Comparison of ENCODE assay signal across 8 cellular contexts in genomic region chr11:68843052-68843561, GRCh38. TPM values are rescaled to one million over a fixed set of nuclear protein-coding genes. Genes with fewer than 3 reads are reported as not detected.
A peak's percentile ranks its signal among the peaks of the same experiment; 100 is the strongest.
DNase-seq lines count a peak whose midpoint lies in the region; ATAC-seq, FAIRE-seq and TF ChIP-seq lines count a peak whose summit lies in the region.

No MANE protein-coding gene starts in this region.

- peak overlapping the region; percentile 47 for H3K4me3 ChIP-seq in GM12864 (ENCODE audit: low read depth, low read length)
- H3K4me3 ChIP-seq in K562: no peak overlapping the region
- peak overlapping the region; percentile 79 to 81 for H3K4me3 ChIP-seq in mucosa of rectum (ENCODE audit: low read length in 2 of 2)
- H3K4me3 ChIP-seq in HAP-1: no peak overlapping the region; the same call in 1 of the 2 replicates

- CTCF ChIA-PET in K562 (lab: Yijun Ruan, JAX; ENCODE audit: low intra/inter-chr PET ratio): no interaction called here

- TF ChIP-seq EP300 in K562 (IDR thresholded peaks at IDR 0.05; ENCODE audit: low read length): no peak

- H3K4me2 ChIP-seq in K562 (ENCODE audit: insufficient read depth, low read length): no peak overlapping the region

- no peak for TF ChIP-seq RAD21 in K562 (CRISPR knock-in tag; conservative IDR thresholded peaks at IDR 0.05 in 1 of 2, IDR thresholded peaks at IDR 0.05 in 1 of 2)

- H3K36me3 ChIP-seq in K562 (ENCODE audit: control insufficient read depth, insufficient read depth, low read length) (no peaks in the 10 kb centered on the region), mucosa of rectum (ENCODE audit: control insufficient read depth in 2 of 2, insufficient read depth in 2 of 2, low read length in 2 of 2) (no peaks in the 10 kb centered on the region), HAP-1 (replicated peaks) (no peaks in the 10 kb centered on the region)

- H3K27ac ChIP-seq in K562 (ENCODE audit: extremely low read depth, low read depth, low read length) (no peak overlapping the region), mucosa of rectum (ENCODE audit: low read depth in 2 of 2, low read length in 2 of 2) (peak overlapping the region; percentile 78 to 80)

- FAIRE-seq in K562 (lab: Jason Lieb, UNC): no peak

- peaks cover 14% of the 10 kb centered on the region for H3K79me2 ChIP-seq in K562 (ENCODE audit: control insufficient read depth, insufficient read depth, low read length)

- intact Hi-C loops in K562 (cut with micrococcal nuclease): no loop called here

- no peaks in the 10 kb centered on the region for H3K9me1 ChIP-seq in K562 (ENCODE audit: control insufficient read depth, insufficient read depth, low read length)

- ATAC-seq in K562: no peak
- ATAC-seq in HG02610 (IDR thresholded peaks at IDR 0.05; ENCODE audit: unreplicated experiment): no peak

- POLR2A ChIA-PET in K562 (lab: Yijun Ruan, JAX): no interaction called here

- no peak for TF ChIP-seq POLR2A in K562 (conservative IDR thresholded peaks at IDR 0.05)

- 83% methylated on average over 18 of the region's 23 CpGs for WGBS in K562 (ENCODE audit: insufficient coverage, low coverage, missing lambda C conversion rate)

- no TSS peak for BruUV-seq in K562 (replicated peaks; lab: Mats Ljungman, UMichigan)

- H2AFZ ChIP-seq in K562 (ENCODE audit: low read depth, low read length): no peak overlapping the region

- H3K27me3 ChIP-seq in K562 (ENCODE audit: control insufficient read depth in 2 of 2, insufficient read depth in 2 of 2, low read length in 2 of 2) (peaks cover 0 to 4% of the 10 kb centered on the region in 2 experiments; a peak in 2 of 5 replicates), mucosa of rectum (ENCODE audit: control insufficient read depth in 2 of 2, insufficient read depth in 2 of 2, low read length in 2 of 2) (no peaks in the 10 kb centered on the region), HAP-1 (ENCODE audit: low read depth) (no peaks in the 10 kb centered on the region)

- in situ Hi-C loops in K562 (cut with MboI) (loop anchor here (25.0 kb wide), 1 partner anchor 819 kb away; no protein-coding TSS in a partner anchor), HAP-1 (cut with MboI; ENCODE audit: low sequenced_read_pairs) (no loop called here)

- H3K9me3 ChIP-seq in K562 (replicated peaks; ENCODE audit: control insufficient read depth, insufficient read depth, low read depth, low read length) (no peaks in the 10 kb centered on the region), mucosa of rectum (ENCODE audit: control insufficient read depth in 2 of 2, low read length in 2 of 2) (no peaks in the 10 kb centered on the region), HAP-1 (no peaks in the 10 kb centered on the region)

- TF ChIP-seq CTCF in GM12864 (IDR thresholded peaks at IDR 0.05; ENCODE audit: low read depth, low read length, missing control alignments) (no peak), K562 (IDR thresholded peaks at IDR 0.05 in 2 of 3, conservative IDR thresholded peaks at IDR 0.05 in 1 of 3; ENCODE audit: insufficient read depth in 2 of 3, low read depth in 1 of 3, low read length in 3 of 3) (no peak)

- no peaks in the 10 kb centered on the region for H4K20me1 ChIP-seq in K562 (replicated peaks; ENCODE audit: control insufficient read depth, insufficient read depth, low read length)

- H3K9ac ChIP-seq in K562 (ENCODE audit: insufficient read depth in 1 of 2, low read depth in 2 of 2, low read length in 2 of 2) (no peak overlapping the region), mucosa of rectum (ENCODE audit: low read depth in 1 of 2, low read length in 2 of 2) (peak overlapping the region; percentile 47 to 67)

- H3K4me1 ChIP-seq in K562 (replicated peaks in 1 of 2; ENCODE audit: control insufficient read depth in 2 of 2, insufficient read depth in 2 of 2, low read length in 2 of 2) (peaks cover 15 to 46% of the 10 kb centered on the region in 2 experiments; a peak in 4 of 5 replicates), mucosa of rectum (ENCODE audit: control insufficient read depth in 2 of 2, insufficient read depth in 2 of 2, low read length in 2 of 2) (peaks cover 37% of the 10 kb centered on the region in 2 donors), HAP-1 (peaks cover 32% of the 10 kb centered on the region)

- DNase-seq in GM12864 (ENCODE audit: low read depth) (no peak), RPMI8226 (peak; percentile 86), K562 (ENCODE audit: extremely low read depth in 1 of 4, low spot score in 3 of 4) (no peak), NCI-H1048 (lab: John Stamatoyannopoulos, UW) (no peak), NCI-H187 (lab: John Stamatoyannopoulos, UW) (no peak), HAP-1 (ENCODE audit: low spot score in 2 of 2) (no peak)

TF ChIP-seq in K562, 482 proteins besides CTCF, POLR2A, EP300 and RAD21:
- TF ChIP-seq SRSF9 (IDR thresholded peaks at IDR 0.05; ENCODE audit: borderline replicate concordance, low read depth, low read length) (no peak), ZKSCAN8 (CRISPR knock-in tag; IDR thresholded peaks at IDR 0.05) (peak; percentile 62; the same call in 1 of the 2 replicates)

RNA-seq across cellular contexts. Expression of gene CPT1A, which starts 1.4 kb away (rescaled TPM):
- 27.6 and 42.4 TPM in 2 replicates for total RNA-seq in K562 (2011; cell fraction: chromatin; rRNA removed; ENCODE audit: low replicate concordance)
- total RNA-seq in K562 (2011; cell fraction: nucleolus; rRNA removed): 32.0 and 35.1 TPM in 2 replicates
- total RNA-seq in K562 (2011; cell fraction: nucleoplasm; rRNA removed): 40.3 and 44.9 TPM in 2 replicates
- total RNA-seq in K562 (2014; rRNA removed) (12.1 and 12.3 TPM in 2 replicates), K562 (2014; rRNA removed; fragmentation: Illumina TruSeq; extraction: Trizol) (12.3 and 13.0 TPM in 2 replicates), K562 (2015; rRNA removed; fragmentation: Illumina TruSeq; extraction: Trizol) (15.7 and 16.1 TPM in 2 replicates), K562 (2021) (29.1 and 30.9 TPM in 2 replicates)
- polyA plus RNA-seq in K562 (2011; rRNA removed) (3.6 and 4.8 TPM in 2 replicates), K562 (2014; fragmentation: Illumina TruSeq; extraction: Trizol) (17.9 and 19.0 TPM in 2 replicates), K562 (2014; fragmentation: Nextera tagmentation; extraction: Ambion mirVana) (1 to 10 TPM; 2.6 to 3.0 TPM), K562 (2014; rRNA removed) (9.6 and 10.6 TPM in 2 replicates)
- polyA plus RNA-seq in K562 (2011; cell fraction: cytosol; rRNA removed): 4.1 and 5.2 TPM in 2 replicates
- polyA plus RNA-seq in K562 (2011; cell fraction: nucleus; rRNA removed): 7.6 and 13.2 TPM in 2 replicates
- 16.6 and 17.9 TPM in 2 replicates for polyA plus RNA-seq in K562 (2012)
- polyA minus RNA-seq in K562 (2011; rRNA and poly(A)+ RNA removed): 8.5 and 13.9 TPM in 2 replicates
- polyA minus RNA-seq in K562 (2011; cell fraction: cytosol; rRNA and poly(A)+ RNA removed): 16.5 and 22.4 TPM in 2 replicates
- polyA minus RNA-seq in K562 (2011; cell fraction: nucleus; rRNA and poly(A)+ RNA removed): 4.4 and 5.4 TPM in 2 replicates

Comparison
In these comparisons a context has a peak if more than half of its experiments do, and no peak if none do; other contexts are left out.
1. H3K4me3 ChIP-seq: peak in GM12864 (single experiment) and mucosa of rectum (2 of 2); none in K562 (single experiment) and HAP-1 (single experiment).
2. H3K9ac ChIP-seq: peak in mucosa of rectum (2 of 2); none in K562 (0 of 2).